14 cellular contexts compared by ENCODE assay signal in genomic region chr11:118838905-118839553, GRCh38. TPM values are rescaled to one million over a fixed set of nuclear protein-coding genes. Genes with fewer than 3 reads are reported as not detected.
DNase-seq lines count a peak whose midpoint lies in the region; ATAC-seq, FAIRE-seq and TF ChIP-seq lines count a peak whose summit lies in the region.
"Had no signal": no experiment of that assay in that cellular context is flagged by ENCODE, and none has a peak within 500 bp of the region (broad histone marks: within the 10 kb centered on the region; RNA-seq: fewer than 3 reads in every experiment).

No MANE protein-coding gene starts in this region.

- H2BK20ac ChIP-seq in H9 (ENCODE audit: low read depth, low read length, poor library complexity, severe bottlenecking), result no peak overlapping the region

- no peak overlapping the region for H3K56ac ChIP-seq in H9 (ENCODE audit: insufficient read length, low read depth, low read length)

- no peak overlapping the region for H2BK120ac ChIP-seq in H9 (ENCODE audit: low read depth, low read length, poor library complexity, severe bottlenecking)

- H3F3A ChIP-seq in GM23338 (replicated peaks; ENCODE audit: low read depth), result no peaks in the 10 kb centered on the region

- no peak overlapping the region for H2BK5ac ChIP-seq in H9 (ENCODE audit: insufficient read length, low read length)

- H2BK15ac ChIP-seq in H9 (ENCODE audit: low read depth, low read length), result no peak overlapping the region

- no peaks in the 10 kb centered on the region for H3K9me2 ChIP-seq in GM23338 (ENCODE audit: insufficient read depth)

- no peak overlapping the region for H3K14ac ChIP-seq in H9 (ENCODE audit: insufficient read depth, low read length)

- H3K36me3 Mint-ChIP-seq in H9 (ENCODE audit: insufficient read depth in 1 of 3, low read depth in 3 of 3) (no peaks in the 10 kb centered on the region), GM23338 (ENCODE audit: low read depth) (no peaks in the 10 kb centered on the region; the same call in 2 of the 3 replicates)

- TF ChIP-seq POLR2A in HepG2 (IDR thresholded peaks at IDR 0.05; ENCODE audit: insufficient read depth in 1 of 2, low read depth in 2 of 2, low read length in 2 of 2) (no peak), spleen (IDR thresholded peaks at IDR 0.05) (no peak)

- no peak overlapping the region for H4K91ac ChIP-seq in H9 (ENCODE audit: insufficient read length, low read depth, low read length)

- FAIRE-seq in GM18507 (lab: Jason Lieb, UNC), result peak; percentile 76
- no peak for FAIRE-seq in HepG2 (lab: Jason Lieb, UNC)
- FAIRE-seq: astrocyte, G401.6 had no signal

- H3K79me2 ChIP-seq in HepG2 (ENCODE audit: insufficient read depth, low read length) (no peaks in the 10 kb centered on the region), H9 (ENCODE audit: insufficient read depth, low read length) (no peaks in the 10 kb centered on the region), GM23338 (replicated peaks; ENCODE audit: insufficient read depth) (no peaks in the 10 kb centered on the region)
- H3K79me2 ChIP-seq: hepatocyte had no signal

- H3K23me2 ChIP-seq in H9 (ENCODE audit: insufficient read length, low read depth, low read length, poor library complexity, severe bottlenecking), result no peaks in the 10 kb centered on the region

- H3K4me1 Mint-ChIP-seq in H9 (no peaks in the 10 kb centered on the region), GM23338 (no peaks in the 10 kb centered on the region)

- H4K20me1 ChIP-seq in HepG2 (ENCODE audit: insufficient read depth, low read length) (no peaks in the 10 kb centered on the region), H9 (ENCODE audit: control insufficient read depth, insufficient read depth, insufficient read length) (no peaks in the 10 kb centered on the region), GM23338 (replicated peaks; ENCODE audit: insufficient read depth) (no peaks in the 10 kb centered on the region)

- no peak overlapping the region for H3K9ac ChIP-seq in HepG2 (ENCODE audit: insufficient read depth, low read depth, low read length)
- no peak overlapping the region for H3K9ac ChIP-seq in H9 (ENCODE audit: extremely low read depth, insufficient read length, low read length)

- BruUV-seq in HepG2 (replicated peaks; lab: Mats Ljungman, UMichigan), result no TSS peak

- H3K4ac ChIP-seq in H9 (ENCODE audit: low read depth, low read length), result no peak overlapping the region

- H2AK5ac ChIP-seq in H9 (ENCODE audit: insufficient read length, low read length), result no peak overlapping the region

- H3K9me3 Mint-ChIP-seq in H9 (no peaks in the 10 kb centered on the region), GM23338 (no peaks in the 10 kb centered on the region)

- no peak overlapping the region for H4K8ac ChIP-seq in H9 (replicated peaks; ENCODE audit: insufficient read length, low read depth, low read length)

- H3K79me1 ChIP-seq in H9 (ENCODE audit: insufficient read depth, low read depth, low read length, poor library complexity, severe bottlenecking), result no peaks in the 10 kb centered on the region

- in situ Hi-C loops in HepG2 (cut with HindIII; ENCODE audit: extremely low pct_ligation_motif_present, low pct_unique_long_range_greater_than_20kb), result no loop called here

- 17% methylated on average over 4 of the region's 4 CpGs for WGBS in HepG2 (ENCODE audit: low lambda C conversion rate)
- no CpG with 5 or more reads among the region's 4 CpGs for WGBS in H9 (ENCODE audit: extremely low coverage, insufficient read length, low lambda C conversion rate)
- WGBS in spleen, 5 donors, result 74 to 86% (median 79%) methylated on average over 4 of the region's 4 CpGs

- H3K4me3 Mint-ChIP-seq in H9 (no peak overlapping the region), GM23338 (no peak overlapping the region)

- no peak overlapping the region for H3K27ac ChIP-seq in HepG2 (ENCODE audit: extremely low read length, insufficient read depth, low read length)
- H3K27ac ChIP-seq in H9 (ENCODE audit: insufficient read length, low read depth, low read length), result no peak overlapping the region
- no peak overlapping the region for H3K27ac ChIP-seq in GM23338 (ENCODE audit: low read depth)
- H3K27ac ChIP-seq in spleen, result peak overlapping the region in 4 of 8 donors; percentile 40 to 64 (median 50)
- H3K27ac ChIP-seq: hepatocyte, sigmoid colon had no signal

- POLR2A ChIA-PET in HepG2 (lab: Yijun Ruan, JAX), result interaction anchor here (1.2 kb wide), 1 partner anchor 46 kb away, joined by 3 read pairs; no protein-coding TSS in a partner anchor

- H3K23ac ChIP-seq in H9 (ENCODE audit: insufficient read length, low read depth, low read length), result no peak overlapping the region

- no peak overlapping the region for H3K4me2 ChIP-seq in HepG2 (ENCODE audit: low read depth, low read length)
- H3K4me2 ChIP-seq in H9 (ENCODE audit: insufficient read depth, insufficient read length, low read length), result no peak overlapping the region
- H3K4me2 ChIP-seq in GM23338, result no peak overlapping the region
- H3K4me2 ChIP-seq: hepatocyte had no signal

- DNase-seq in GM18507 (ENCODE audit: extremely low spot score, insufficient read length, low read depth) (peak; percentile 26), HepG2 (ENCODE audit: low spot score) (no peak), NCI-H69 (lab: John Stamatoyannopoulos, UW) (no peak), H9 (no peak), GM23338 (ENCODE audit: low spot score) (no peak), spleen (no peak)
- DNase-seq: KBM-7, sigmoid colon, trophoblast cell had no signal

- CTCF ChIA-PET in HepG2 (lab: Yijun Ruan, JAX; ENCODE audit: low intra/inter-chr PET ratio, low total read pairs), result no interaction called here

- TF ChIP-seq EP300 in HepG2 (IDR thresholded peaks at IDR 0.05; ENCODE audit: low read depth in 2 of 2, low read length in 2 of 2), result no peak
- TF ChIP-seq EP300 in HepG2 (CRISPR knock-in tag; IDR thresholded peaks at IDR 0.05; ENCODE audit: borderline replicate concordance), result no peak

- H3K27me3 Mint-ChIP-seq in H9 (ENCODE audit: low read depth), result 0 out of 2 replicates have a peak, but pooled peaks cover 2% of the 10 kb centered on the region
- peaks cover 9% of the 10 kb centered on the region for H3K27me3 Mint-ChIP-seq in GM23338 (ENCODE audit: insufficient read depth, low read depth, poor library complexity)

- H3K9me3 ChIP-seq in HepG2 (ENCODE audit: low read length) (no peaks in the 10 kb centered on the region), H9 (ENCODE audit: control insufficient read depth, low read depth, low read length) (no peaks in the 10 kb centered on the region), spleen (no peaks in the 10 kb centered on the region)
- H3K9me3 ChIP-seq: sigmoid colon had no signal

- no peak overlapping the region for H4K5ac ChIP-seq in H9 (ENCODE audit: insufficient read length, low read depth, low read length)

- ATAC-seq in GM21528 (IDR thresholded peaks at IDR 0.05; ENCODE audit: low FRiP score, unreplicated experiment) (peak; percentile 75), HG03565 (IDR thresholded peaks at IDR 0.05; ENCODE audit: unreplicated experiment) (peak; percentile 75), HepG2 (no peak), GM23338 (no peak)

- H3K27ac Mint-ChIP-seq in H9, result peak overlapping the region in 1 of 3 experiments; percentile 39; a peak in 3 of 7 replicates
- H3K27ac Mint-ChIP-seq in GM23338, result no peak overlapping the region

- no peak overlapping the region for H2BK12ac ChIP-seq in H9 (ENCODE audit: insufficient read length, low read depth, low read length)

- H3K18ac ChIP-seq in H9 (ENCODE audit: insufficient read length, low read depth, low read length), result no peak overlapping the region

- TF ChIP-seq CTCF in HepG2 (CRISPR knock-in tag; IDR thresholded peaks at IDR 0.05) (no peak), H9 (conservative IDR thresholded peaks at IDR 0.05) (no peak), GM23338 (conservative IDR thresholded peaks at IDR 0.05; ENCODE audit: low read depth in 2 of 2) (no peak), spleen (IDR thresholded peaks at IDR 0.05 in 8 of 11, conservative IDR thresholded peaks at IDR 0.05 in 3 of 11) (no peak)

- TF ChIP-seq RAD21 in HepG2 (CRISPR knock-in tag; IDR thresholded peaks at IDR 0.05), result no peak

- intact Hi-C loops in HepG2 (cut with micrococcal nuclease; ENCODE audit: unreplicated experiment) (no loop called here), spleen (cut with DNase I; ENCODE audit: low total_unique reads) (no loop called here)

- no peaks in the 10 kb centered on the region for H3K36me3 ChIP-seq in HepG2 (replicated peaks in 1 of 2; ENCODE audit: control insufficient read depth in 1 of 2, insufficient read depth in 2 of 2, low read length in 2 of 2)
- H3K36me3 ChIP-seq in GM23338 (ENCODE audit: insufficient read depth), result no peaks in the 10 kb centered on the region
- H3K36me3 ChIP-seq in spleen, result no peaks in the 10 kb centered on the region
- H3K36me3 ChIP-seq: sigmoid colon had no signal

- no peak overlapping the region for H2AFZ ChIP-seq in HepG2 (ENCODE audit: low read length)
- H2AFZ ChIP-seq in H9 (ENCODE audit: low read length), result no peak overlapping the region
- H2AFZ ChIP-seq in GM23338, result no peak overlapping the region
- H2AFZ ChIP-seq: hepatocyte had no signal

- H3K4me3 ChIP-seq in HepG2 (replicated peaks in 1 of 3; ENCODE audit: insufficient read depth in 1 of 3, low read depth in 2 of 3, low read length in 3 of 3), result no peak overlapping the region
- no peak overlapping the region for H3K4me3 ChIP-seq in GM23338
- H3K4me3 ChIP-seq in spleen, result no peak overlapping the region
- H3K4me3 ChIP-seq: hepatocyte, sigmoid colon had no signal

- H3K4me1 ChIP-seq in HepG2 (ENCODE audit: insufficient read depth, low read length), result peaks cover 31% of the 10 kb centered on the region
- H3K4me1 ChIP-seq in H9 (ENCODE audit: insufficient read depth, low read length), result no peaks in the 10 kb centered on the region
- no peaks in the 10 kb centered on the region for H3K4me1 ChIP-seq in GM23338 (ENCODE audit: insufficient read depth)
- peaks cover 3 to 43% (median 27%) of the 10 kb centered on the region in 6 donors for H3K4me1 ChIP-seq in spleen

- H3T11ph ChIP-seq in H9 (ENCODE audit: low read length), result no peak overlapping the region

- H3K27me3 ChIP-seq in HepG2 (ENCODE audit: control insufficient read depth in 1 of 2, insufficient read depth in 2 of 2, low read length in 2 of 2) (no peaks in the 10 kb centered on the region), H9 (ENCODE audit: insufficient read depth, low read length) (no peaks in the 10 kb centered on the region), GM23338 (ENCODE audit: insufficient read depth) (no peaks in the 10 kb centered on the region), spleen (replicated peaks in 1 of 7) (no peaks in the 10 kb centered on the region)
- H3K27me3 ChIP-seq: hepatocyte, sigmoid colon had no signal

RNA-seq across cellular contexts. Expression of gene CXCR5, which starts 44.7 kb away (rescaled TPM):
- total RNA-seq in HepG2 (2016; rRNA removed; fragmentation: Illumina TruSeq; extraction: Trizol), result not detected in 2 replicates
- total RNA-seq in HepG2 (2016; cell fraction: cytosol; rRNA removed; fragmentation: Illumina TruSeq; extraction: Trizol; ENCODE audit: low read depth), result not detected in 2 replicates
- total RNA-seq in HepG2 (2016; cell fraction: insoluble cytoplasmic fraction; rRNA removed; fragmentation: Illumina TruSeq; extraction: Trizol), result not detected in 2 replicates
- total RNA-seq in HepG2 (2016; cell fraction: membrane; rRNA removed; fragmentation: Illumina TruSeq; extraction: Trizol), result not detected in 2 replicates
- total RNA-seq in HepG2 (2016; cell fraction: nucleus; rRNA removed; fragmentation: Illumina TruSeq; extraction: Trizol), result not detected in 2 replicates
- polyA plus RNA-seq in HepG2 (2011; rRNA removed), result not detected in 2 replicates
- not detected in 2 replicates for polyA plus RNA-seq in HepG2 (2011; cell fraction: cytosol; rRNA removed)
- not detected in 2 replicates for polyA plus RNA-seq in HepG2 (2011; cell fraction: nucleus; rRNA removed)
- not detected in 2 replicates for polyA plus RNA-seq in HepG2 (2012)
- not detected in 2 replicates for polyA plus RNA-seq in HepG2 (2016; cell fraction: cytosol; fragmentation: Illumina TruSeq; extraction: Trizol; ENCODE audit: low read depth)
- not detected in 2 replicates for polyA plus RNA-seq in HepG2 (2016; cell fraction: insoluble cytoplasmic fraction; fragmentation: Illumina TruSeq; extraction: Trizol; ENCODE audit: low read depth)
- polyA plus RNA-seq in HepG2 (2016; cell fraction: membrane; fragmentation: Illumina TruSeq; extraction: Trizol; ENCODE audit: low read depth), result not detected in 2 replicates
- polyA plus RNA-seq in HepG2 (2016; cell fraction: nucleus; fragmentation: Illumina TruSeq; extraction: Trizol; ENCODE audit: insufficient read depth, low read depth), result not detected in 2 replicates
- not detected in 2 replicates for polyA minus RNA-seq in HepG2 (2011; rRNA and poly(A)+ RNA removed; ENCODE audit: low replicate concordance)
- polyA minus RNA-seq in HepG2 (2011; cell fraction: cytosol; rRNA and poly(A)+ RNA removed), result not detected in 2 replicates
- polyA minus RNA-seq in HepG2 (2011; cell fraction: nucleus; rRNA and poly(A)+ RNA removed), result not detected in 2 replicates
- 0.07 and 0.11 TPM in 2 replicates for total RNA-seq in H9 (2021)
- not detected in 2 replicates for total RNA-seq in GM23338 (2014; rRNA removed; shearing (Covaris generic))
- polyA plus RNA-seq in GM23338 (2016; fragmentation: Nextera tagmentation; extraction: Ambion mirVana), result 0.18 and 0.96 TPM in 2 replicates
- 10 to 100 TPM; 25.0 to 66.6 (median 33.2) TPM for total RNA-seq in spleen
- 10 to 100 TPM; 35.4 to 50.7 (median 39.6) TPM for polyA plus RNA-seq in spleen
- total RNA-seq: hepatocyte, sigmoid colon had no signal

RNA-seq across cellular contexts. Expression of gene DDX6, which starts 48.1 kb away (rescaled TPM):
- total RNA-seq in HepG2 (2016; rRNA removed; fragmentation: Illumina TruSeq; extraction: Trizol), result 59.2 and 163 TPM in 2 replicates
- total RNA-seq in HepG2 (2016; cell fraction: cytosol; rRNA removed; fragmentation: Illumina TruSeq; extraction: Trizol; ENCODE audit: low read depth), result 12.6 and 14.7 TPM in 2 replicates
- 58.3 and 151 TPM in 2 replicates for total RNA-seq in HepG2 (2016; cell fraction: insoluble cytoplasmic fraction; rRNA removed; fragmentation: Illumina TruSeq; extraction: Trizol)
- total RNA-seq in HepG2 (2016; cell fraction: membrane; rRNA removed; fragmentation: Illumina TruSeq; extraction: Trizol), result 34.3 and 40.2 TPM in 2 replicates
- total RNA-seq in HepG2 (2016; cell fraction: nucleus; rRNA removed; fragmentation: Illumina TruSeq; extraction: Trizol), result 62.2 and 69.3 TPM in 2 replicates
- polyA plus RNA-seq in HepG2 (2011; rRNA removed), result 20.9 and 21.1 TPM in 2 replicates
- 7.3 and 13.0 TPM in 2 replicates for polyA plus RNA-seq in HepG2 (2011; cell fraction: cytosol; rRNA removed)
- polyA plus RNA-seq in HepG2 (2011; cell fraction: nucleus; rRNA removed), result 9.5 and 13.1 TPM in 2 replicates
- polyA plus RNA-seq in HepG2 (2012), result 21.3 and 26.4 TPM in 2 replicates
- polyA plus RNA-seq in HepG2 (2016; cell fraction: cytosol; fragmentation: Illumina TruSeq; extraction: Trizol; ENCODE audit: low read depth), result 5.1 and 5.3 TPM in 2 replicates
- 56.0 and 60.9 TPM in 2 replicates for polyA plus RNA-seq in HepG2 (2016; cell fraction: insoluble cytoplasmic fraction; fragmentation: Illumina TruSeq; extraction: Trizol; ENCODE audit: low read depth)
- 16.2 and 18.5 TPM in 2 replicates for polyA plus RNA-seq in HepG2 (2016; cell fraction: membrane; fragmentation: Illumina TruSeq; extraction: Trizol; ENCODE audit: low read depth)
- 40.7 and 42.4 TPM in 2 replicates for polyA plus RNA-seq in HepG2 (2016; cell fraction: nucleus; fragmentation: Illumina TruSeq; extraction: Trizol; ENCODE audit: insufficient read depth, low read depth)
- 23.3 and 39.3 TPM in 2 replicates for polyA minus RNA-seq in HepG2 (2011; rRNA and poly(A)+ RNA removed; ENCODE audit: low replicate concordance)
- polyA minus RNA-seq in HepG2 (2011; cell fraction: cytosol; rRNA and poly(A)+ RNA removed), result 44.4 and 65.0 TPM in 2 replicates
- polyA minus RNA-seq in HepG2 (2011; cell fraction: nucleus; rRNA and poly(A)+ RNA removed), result 69.1 and 80.8 TPM in 2 replicates
- 221 and 222 TPM in 2 replicates for total RNA-seq in H9 (2021)
- 205 and 253 TPM in 2 replicates for total RNA-seq in GM23338 (2014; rRNA removed; shearing (Covaris generic))
- 59.1 and 68.3 TPM in 2 replicates for polyA plus RNA-seq in GM23338 (2016; fragmentation: Nextera tagmentation; extraction: Ambion mirVana)
- total RNA-seq in spleen, result 100 to 1,000 TPM; 146 to 206 (median 179) TPM
- 10 to 100 TPM; 36.3 to 42.1 (median 36.9) TPM for polyA plus RNA-seq in spleen

Comparison
In these comparisons a context has a peak if more than half of its experiments do, and no peak if none do; other contexts are left out.
1. ATAC-seq: peak in GM21528 (single experiment) and HG03565 (single experiment); none in HepG2 (single experiment) and GM23338 (single experiment).
2. RNA of gene CXCR5, which starts 44.7 kb away (total RNA-seq): 25.0 to 66.6 TPM in spleen; 0.07 to 0.11 TPM in H9, not detected in HepG2 and not detected in GM23338; every median in the first group is over 10 times any median in the second.